Comparison of ENCODE assay signal across 1 cellular context in the genomic region with DNA sequence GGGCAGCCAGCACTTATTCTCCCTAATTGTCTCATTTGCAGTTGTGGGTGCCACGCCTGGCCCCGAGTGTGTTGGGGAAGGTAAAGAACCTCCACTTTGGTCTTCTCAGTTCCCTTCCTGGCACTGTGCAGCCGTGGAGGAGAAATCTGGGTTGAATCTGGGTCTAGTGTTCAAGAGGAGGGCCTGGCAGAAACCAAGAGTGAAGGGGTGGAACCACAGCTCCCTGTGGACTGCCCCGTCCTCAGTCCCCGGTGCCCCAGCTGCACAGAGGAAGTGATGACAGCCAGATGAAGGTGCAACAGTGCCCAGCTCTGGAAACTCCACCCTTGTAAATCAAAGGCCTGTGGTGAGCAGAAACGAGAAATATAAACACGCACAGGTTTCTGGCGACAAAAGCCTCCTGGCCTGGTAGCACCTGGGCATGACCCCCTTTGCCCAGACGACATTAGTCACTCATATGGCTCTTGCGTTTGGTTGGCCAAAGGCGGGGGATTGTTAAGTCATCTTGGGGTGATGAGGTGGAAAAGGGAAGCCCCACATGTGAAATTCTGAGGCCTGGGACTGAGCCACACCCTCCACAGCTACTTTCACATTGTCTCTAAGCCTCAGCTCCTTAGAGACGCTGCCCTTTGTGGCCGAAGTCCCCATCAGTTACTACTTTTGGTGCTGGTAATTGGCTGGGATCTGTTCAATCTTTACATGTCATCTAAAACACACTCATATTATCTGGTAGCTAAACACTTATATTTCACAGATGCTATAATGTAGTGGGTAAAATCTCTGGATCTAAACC.
A peak's percentile ranks its signal among the peaks of the same experiment; 100 is the strongest.
TF ChIP-seq lines count a peak whose summit lies in the region.

No MANE protein-coding gene starts in this region.

TF ChIP-seq in GM12878, 131 proteins besides CTCF, POLR2A, EP300 and RAD21 (continued from another document):
- TF ChIP-seq, protein P1, sequence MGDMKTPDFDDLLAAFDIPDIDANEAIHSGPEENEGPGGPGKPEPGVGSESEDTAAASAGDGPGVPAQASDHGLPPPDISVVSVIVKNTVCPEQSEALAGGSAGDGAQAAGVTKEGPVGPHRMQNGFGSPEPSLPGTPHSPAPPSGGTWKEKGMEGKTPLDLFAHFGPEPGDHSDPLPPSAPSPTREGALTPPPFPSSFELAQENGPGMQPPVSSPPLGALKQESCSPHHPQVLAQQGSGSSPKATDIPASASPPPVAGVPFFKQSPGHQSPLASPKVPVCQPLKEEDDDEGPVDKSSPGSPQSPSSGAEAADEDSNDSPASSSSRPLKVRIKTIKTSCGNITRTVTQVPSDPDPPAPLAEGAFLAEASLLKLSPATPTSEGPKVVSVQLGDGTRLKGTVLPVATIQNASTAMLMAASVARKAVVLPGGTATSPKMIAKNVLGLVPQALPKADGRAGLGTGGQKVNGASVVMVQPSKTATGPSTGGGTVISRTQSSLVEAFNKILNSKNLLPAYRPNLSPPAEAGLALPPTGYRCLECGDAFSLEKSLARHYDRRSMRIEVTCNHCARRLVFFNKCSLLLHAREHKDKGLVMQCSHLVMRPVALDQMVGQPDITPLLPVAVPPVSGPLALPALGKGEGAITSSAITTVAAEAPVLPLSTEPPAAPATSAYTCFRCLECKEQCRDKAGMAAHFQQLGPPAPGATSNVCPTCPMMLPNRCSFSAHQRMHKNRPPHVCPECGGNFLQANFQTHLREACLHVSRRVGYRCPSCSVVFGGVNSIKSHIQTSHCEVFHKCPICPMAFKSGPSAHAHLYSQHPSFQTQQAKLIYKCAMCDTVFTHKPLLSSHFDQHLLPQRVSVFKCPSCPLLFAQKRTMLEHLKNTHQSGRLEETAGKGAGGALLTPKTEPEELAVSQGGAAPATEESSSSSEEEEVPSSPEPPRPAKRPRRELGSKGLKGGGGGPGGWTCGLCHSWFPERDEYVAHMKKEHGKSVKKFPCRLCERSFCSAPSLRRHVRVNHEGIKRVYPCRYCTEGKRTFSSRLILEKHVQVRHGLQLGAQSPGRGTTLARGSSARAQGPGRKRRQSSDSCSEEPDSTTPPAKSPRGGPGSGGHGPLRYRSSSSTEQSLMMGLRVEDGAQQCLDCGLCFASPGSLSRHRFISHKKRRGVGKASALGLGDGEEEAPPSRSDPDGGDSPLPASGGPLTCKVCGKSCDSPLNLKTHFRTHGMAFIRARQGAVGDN (IDR thresholded peaks at IDR 0.05) = peak; percentile 83
- TF ChIP-seq YY1 (IDR thresholded peaks at IDR 0.05; ENCODE audit: low read depth, low read length) (no peak; the same call in 1 of the 2 replicates), TBL1XR1 (IDR thresholded peaks at IDR 0.05; ENCODE audit: low read depth, low read length) (peak; percentile 55; the same call in 1 of the 2 replicates), SUZ12 (IDR thresholded peaks at IDR 0.05; ENCODE audit: unreplicated experiment) (no peak), NBN (IDR thresholded peaks at IDR 0.05) (peak; percentile 92), KAT2A (conservative IDR thresholded peaks at IDR 0.05; ENCODE audit: control insufficient read depth, low read depth, low read length) (no peak), GATAD2B (conservative IDR thresholded peaks at IDR 0.05; ENCODE audit: low read depth) (peak; percentile 99), ZNF274 (IDR thresholded peaks at IDR 0.05; ENCODE audit: insufficient read depth, insufficient read length) (no peak), CBX3 (IDR thresholded peaks at IDR 0.05; ENCODE audit: borderline replicate concordance, low read depth) (no peak), IRF4 (IDR thresholded peaks at IDR 0.05; ENCODE audit: low read depth, low read length) (peak; percentile 63; the same call in 1 of the 2 replicates), BACH1 (IDR thresholded peaks at IDR 0.05; ENCODE audit: borderline replicate concordance) (peak; percentile 41; the same call in 1 of the 2 replicates), EED (IDR thresholded peaks at IDR 0.05; ENCODE audit: low read depth) (peak; percentile 90), HDAC6 (IDR thresholded peaks at IDR 0.05; ENCODE audit: unreplicated experiment) (no peak), SREBF2 (IDR thresholded peaks at IDR 0.05; ENCODE audit: low read length) (no peak), MEF2B (IDR thresholded peaks at IDR 0.05; ENCODE audit: partially characterized antibody, poor library complexity, severe bottlenecking) (peak; percentile 98), ZSCAN29 (IDR thresholded peaks at IDR 0.05) (0 out of 2 replicates have a peak, but pooled peaks have one; percentile 20), SMC3 (IDR thresholded peaks at IDR 0.05; ENCODE audit: borderline replicate concordance, low read length) (no peak), CEBPB (IDR thresholded peaks at IDR 0.05; ENCODE audit: borderline replicate concordance in 1 of 2, low read depth in 2 of 2, low read length in 2 of 2) (no peak; a peak in 1 of 4 replicates), CBFB (IDR thresholded peaks at IDR 0.05; ENCODE audit: low read depth) (peak; percentile 81), CREM (IDR thresholded peaks at IDR 0.05; ENCODE audit: low read depth) (peak; percentile 89), CHD2 (IDR thresholded peaks at IDR 0.05; ENCODE audit: borderline replicate concordance, low read depth, low read length) (peak; percentile 38; the same call in 1 of the 2 replicates), RB1 (IDR thresholded peaks at IDR 0.05; ENCODE audit: borderline replicate concordance) (no peak; the same call in 1 of the 2 replicates), SKIL (IDR thresholded peaks at IDR 0.05; ENCODE audit: low read depth, poor library complexity, severe bottlenecking) (peak; percentile 95), BHLHE40 (IDR thresholded peaks at IDR 0.05; ENCODE audit: borderline replicate concordance in 1 of 2, low read depth in 2 of 2, low read length in 1 of 2) (peak; percentile 71 to 80), TAF1 (IDR thresholded peaks at IDR 0.05; ENCODE audit: borderline replicate concordance, low read depth, low read length) (no peak), NRF1 (conservative IDR thresholded peaks at IDR 0.05; ENCODE audit: low read depth, low read length) (no peak), SIX5 (IDR thresholded peaks at IDR 0.05; ENCODE audit: low read depth, low read length, severe bottlenecking) (no peak), RAD51 (IDR thresholded peaks at IDR 0.05) (no peak; the same call in 1 of the 2 replicates), MYC (IDR thresholded peaks at IDR 0.05; ENCODE audit: insufficient read depth, insufficient read length, insufficient replicate concordance, low read length, severe bottlenecking) (no peak), HDGF (IDR thresholded peaks at IDR 0.05) (no peak), SMARCA5 (IDR thresholded peaks at IDR 0.05) (peak; percentile 47; the same call in 1 of the 2 replicates), SPI1 (IDR thresholded peaks at IDR 0.05; ENCODE audit: borderline replicate concordance, insufficient read depth, low read depth, low read length) (peak; percentile 84), NR2F1 (conservative IDR thresholded peaks at IDR 0.05) (peak; percentile 96), NR2C2 (IDR thresholded peaks at IDR 0.05; ENCODE audit: borderline replicate concordance, control insufficient read depth, insufficient read length, low read depth) (no peak)
- TF ChIP-seq, protein P2, sequence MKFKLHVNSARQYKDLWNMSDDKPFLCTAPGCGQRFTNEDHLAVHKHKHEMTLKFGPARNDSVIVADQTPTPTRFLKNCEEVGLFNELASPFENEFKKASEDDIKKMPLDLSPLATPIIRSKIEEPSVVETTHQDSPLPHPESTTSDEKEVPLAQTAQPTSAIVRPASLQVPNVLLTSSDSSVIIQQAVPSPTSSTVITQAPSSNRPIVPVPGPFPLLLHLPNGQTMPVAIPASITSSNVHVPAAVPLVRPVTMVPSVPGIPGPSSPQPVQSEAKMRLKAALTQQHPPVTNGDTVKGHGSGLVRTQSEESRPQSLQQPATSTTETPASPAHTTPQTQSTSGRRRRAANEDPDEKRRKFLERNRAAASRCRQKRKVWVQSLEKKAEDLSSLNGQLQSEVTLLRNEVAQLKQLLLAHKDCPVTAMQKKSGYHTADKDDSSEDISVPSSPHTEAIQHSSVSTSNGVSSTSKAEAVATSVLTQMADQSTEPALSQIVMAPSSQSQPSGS (IDR thresholded peaks at IDR 0.05; ENCODE audit: low read length) = peak; percentile 67; the same call in 1 of the 2 replicates
- TF ChIP-seq, protein P3, sequence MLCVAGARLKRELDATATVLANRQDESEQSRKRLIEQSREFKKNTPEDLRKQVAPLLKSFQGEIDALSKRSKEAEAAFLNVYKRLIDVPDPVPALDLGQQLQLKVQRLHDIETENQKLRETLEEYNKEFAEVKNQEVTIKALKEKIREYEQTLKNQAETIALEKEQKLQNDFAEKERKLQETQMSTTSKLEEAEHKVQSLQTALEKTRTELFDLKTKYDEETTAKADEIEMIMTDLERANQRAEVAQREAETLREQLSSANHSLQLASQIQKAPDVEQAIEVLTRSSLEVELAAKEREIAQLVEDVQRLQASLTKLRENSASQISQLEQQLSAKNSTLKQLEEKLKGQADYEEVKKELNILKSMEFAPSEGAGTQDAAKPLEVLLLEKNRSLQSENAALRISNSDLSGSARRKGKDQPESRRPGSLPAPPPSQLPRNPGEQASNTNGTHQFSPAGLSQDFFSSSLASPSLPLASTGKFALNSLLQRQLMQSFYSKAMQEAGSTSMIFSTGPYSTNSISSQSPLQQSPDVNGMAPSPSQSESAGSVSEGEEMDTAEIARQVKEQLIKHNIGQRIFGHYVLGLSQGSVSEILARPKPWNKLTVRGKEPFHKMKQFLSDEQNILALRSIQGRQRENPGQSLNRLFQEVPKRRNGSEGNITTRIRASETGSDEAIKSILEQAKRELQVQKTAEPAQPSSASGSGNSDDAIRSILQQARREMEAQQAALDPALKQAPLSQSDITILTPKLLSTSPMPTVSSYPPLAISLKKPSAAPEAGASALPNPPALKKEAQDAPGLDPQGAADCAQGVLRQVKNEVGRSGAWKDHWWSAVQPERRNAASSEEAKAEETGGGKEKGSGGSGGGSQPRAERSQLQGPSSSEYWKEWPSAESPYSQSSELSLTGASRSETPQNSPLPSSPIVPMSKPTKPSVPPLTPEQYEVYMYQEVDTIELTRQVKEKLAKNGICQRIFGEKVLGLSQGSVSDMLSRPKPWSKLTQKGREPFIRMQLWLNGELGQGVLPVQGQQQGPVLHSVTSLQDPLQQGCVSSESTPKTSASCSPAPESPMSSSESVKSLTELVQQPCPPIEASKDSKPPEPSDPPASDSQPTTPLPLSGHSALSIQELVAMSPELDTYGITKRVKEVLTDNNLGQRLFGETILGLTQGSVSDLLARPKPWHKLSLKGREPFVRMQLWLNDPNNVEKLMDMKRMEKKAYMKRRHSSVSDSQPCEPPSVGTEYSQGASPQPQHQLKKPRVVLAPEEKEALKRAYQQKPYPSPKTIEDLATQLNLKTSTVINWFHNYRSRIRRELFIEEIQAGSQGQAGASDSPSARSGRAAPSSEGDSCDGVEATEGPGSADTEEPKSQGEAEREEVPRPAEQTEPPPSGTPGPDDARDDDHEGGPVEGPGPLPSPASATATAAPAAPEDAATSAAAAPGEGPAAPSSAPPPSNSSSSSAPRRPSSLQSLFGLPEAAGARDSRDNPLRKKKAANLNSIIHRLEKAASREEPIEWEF (IDR thresholded peaks at IDR 0.05; ENCODE audit: insufficient replicate concordance, low read depth, low read length) = no peak
